In the genomic region with DNA sequence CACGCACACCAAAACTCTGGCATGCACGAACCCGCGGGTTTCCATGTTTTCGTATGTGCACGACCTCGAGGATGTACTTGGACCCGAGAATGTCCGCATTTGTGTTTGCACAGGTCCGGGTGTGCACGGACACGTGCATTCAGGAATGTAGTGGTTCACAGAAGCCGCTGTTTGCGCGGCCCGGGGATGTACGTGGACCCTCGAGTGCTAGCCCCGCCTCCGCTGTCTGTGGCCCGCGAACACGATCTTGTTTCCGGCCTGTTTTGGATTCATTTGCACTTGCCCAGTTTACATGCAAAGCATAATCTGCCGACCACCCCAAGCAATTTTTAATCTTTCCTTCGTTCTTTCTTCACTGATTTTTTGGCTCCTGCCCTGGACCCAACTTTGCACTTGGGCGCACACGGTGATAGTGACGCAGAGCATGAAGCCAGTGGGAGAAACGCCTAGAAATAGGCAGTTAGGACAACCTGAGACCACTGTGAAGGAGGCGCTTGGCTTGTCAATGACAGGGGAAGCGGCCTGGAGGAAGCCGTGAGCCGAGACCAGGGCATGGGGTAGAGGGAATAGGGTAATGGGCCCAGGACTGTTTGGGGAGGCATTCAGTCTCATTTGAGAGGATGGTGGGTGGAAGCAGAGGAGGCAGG, we compare ENCODE assay signal across 8 cellular contexts. TPM values are rescaled to one million over a fixed set of nuclear protein-coding genes. Genes with fewer than 3 reads are reported as not detected.
DNase-seq lines count a peak whose midpoint lies in the region; ATAC-seq and TF ChIP-seq lines count a peak whose summit lies in the region.

No MANE protein-coding gene starts in this region.

- H3K79me2 ChIP-seq in H9 (ENCODE audit: insufficient read depth, low read length) = no peaks in the 10 kb centered on the region

- peak overlapping the region; percentile 1 for H3K4me2 ChIP-seq in H9 (ENCODE audit: insufficient read depth, insufficient read length, low read length)

- peak overlapping the region in 2 of 3 experiments; percentile 8 to 92; a peak in 5 of 7 replicates for H3K27ac Mint-ChIP-seq in H9
- peak overlapping the region; percentile 95 for H3K27ac Mint-ChIP-seq in activated CD8-positive, alpha-beta T cell treated with anti-CD3 and anti-CD28 coated beads for 36 hours
- peak overlapping the region; percentile 93 for H3K27ac Mint-ChIP-seq in stimulated activated effector memory CD8-positive, alpha-beta T cell treated with anti-CD3 and anti-CD28 coated beads, Interleukin-12 subunit alpha, Interleukin-12 subunit beta, amount 100 ng/mL, for 72 hours

- no peak overlapping the region for H2BK120ac ChIP-seq in H9 (ENCODE audit: low read depth, low read length, poor library complexity, severe bottlenecking)

- POLR2A ChIA-PET in activated CD8-positive, alpha-beta T cell treated with anti-CD3 and anti-CD28 coated beads for 36 hours (lab: Charles Lee) = interaction anchor here (1.1 to 6.6 kb wide), 6 partner anchors 12 to 199 kb away, joined by 3 to 46 read pairs (median 6); partner anchors contain the start of gene NCL

- peaks cover 0 to 7% (median 0%) of the 10 kb centered on the region in 3 experiments; a peak in 3 of 7 replicates for H3K36me3 Mint-ChIP-seq in H9 (ENCODE audit: insufficient read depth in 1 of 3, low read depth in 3 of 3)
- H3K36me3 Mint-ChIP-seq in activated CD8-positive, alpha-beta T cell treated with anti-CD3 and anti-CD28 coated beads for 36 hours (ENCODE audit: low read depth) = peaks cover 5% of the 10 kb centered on the region
- peaks cover 5% of the 10 kb centered on the region for H3K36me3 Mint-ChIP-seq in stimulated activated effector memory CD8-positive, alpha-beta T cell treated with anti-CD3 and anti-CD28 coated beads, Interleukin-12 subunit alpha, Interleukin-12 subunit beta, amount 100 ng/mL, for 72 hours

- H3K9me3 ChIP-seq in H9 (ENCODE audit: control insufficient read depth, low read depth, low read length) = no peaks in the 10 kb centered on the region
- no peaks in the 10 kb centered on the region for H3K9me3 ChIP-seq in iPS-15b (ENCODE audit: control insufficient read depth, insufficient read depth, low read length)

- H3T11ph ChIP-seq in H9 (ENCODE audit: low read length) = no peak overlapping the region

- H3K23ac ChIP-seq in H9 (ENCODE audit: insufficient read length, low read depth, low read length) = no peak overlapping the region

- H3K4ac ChIP-seq in H9 (ENCODE audit: low read depth, low read length) = no peak overlapping the region; the same call in 1 of the 2 replicates

- H4K20me1 ChIP-seq in H9 (ENCODE audit: control insufficient read depth, insufficient read depth, insufficient read length) = no peaks in the 10 kb centered on the region

- H3K4me1 Mint-ChIP-seq in H9 = peaks cover 25 to 46% of the 10 kb centered on the region in 2 experiments
- H3K4me1 Mint-ChIP-seq in activated CD8-positive, alpha-beta T cell treated with anti-CD3 and anti-CD28 coated beads for 36 hours (ENCODE audit: low read depth) = peaks cover 27% of the 10 kb centered on the region
- no peaks in the 10 kb centered on the region for H3K4me1 Mint-ChIP-seq in stimulated activated effector memory CD8-positive, alpha-beta T cell treated with anti-CD3 and anti-CD28 coated beads, Interleukin-12 subunit alpha, Interleukin-12 subunit beta, amount 100 ng/mL, for 72 hours

- peaks cover 3% of the 10 kb centered on the region for H3K23me2 ChIP-seq in H9 (ENCODE audit: insufficient read length, low read depth, low read length, poor library complexity, severe bottlenecking)

- H3K14ac ChIP-seq in H9 (ENCODE audit: insufficient read depth, low read length) = peak overlapping the region; percentile 72; the same call in 1 of the 2 replicates

- peaks cover 0 to 3% of the 10 kb centered on the region in 2 experiments; a peak in 2 of 5 replicates for H3K9me3 Mint-ChIP-seq in H9
- H3K9me3 Mint-ChIP-seq in activated CD8-positive, alpha-beta T cell treated with anti-CD3 and anti-CD28 coated beads for 36 hours = peaks cover 4% of the 10 kb centered on the region
- no peaks in the 10 kb centered on the region for H3K9me3 Mint-ChIP-seq in stimulated activated effector memory CD8-positive, alpha-beta T cell treated with anti-CD3 and anti-CD28 coated beads, Interleukin-12 subunit alpha, Interleukin-12 subunit beta, amount 100 ng/mL, for 72 hours

- no peaks in the 10 kb centered on the region for H3K79me1 ChIP-seq in H9 (ENCODE audit: insufficient read depth, low read depth, low read length, poor library complexity, severe bottlenecking)

- peak overlapping the region; percentile 14 for H2AK5ac ChIP-seq in H9 (ENCODE audit: insufficient read length, low read length)

- H3K27ac ChIP-seq in H9 (ENCODE audit: insufficient read length, low read depth, low read length) = peak overlapping the region; percentile 1

- peak overlapping the region; percentile 76 for H2BK12ac ChIP-seq in H9 (ENCODE audit: insufficient read length, low read depth, low read length)

- H2AFZ ChIP-seq in H9 (ENCODE audit: low read length) = no peak overlapping the region

- CTCF ChIA-PET in activated CD8-positive, alpha-beta T cell treated with anti-CD3 and anti-CD28 coated beads for 36 hours (lab: Charles Lee) = interaction anchor here (1.5 to 9.6 kb wide), 4 partner anchors 9 to 51 kb away, joined by 3 to 83 read pairs (median 8); partner anchors contain the start of gene PTMA

- H3K4me1 ChIP-seq in H9 (ENCODE audit: insufficient read depth, low read length) (peaks cover 4% of the 10 kb centered on the region; the same call in 1 of the 2 replicates), iPS-15b (ENCODE audit: control insufficient read depth, insufficient read depth, low read length) (peaks cover 4% of the 10 kb centered on the region)

- peak overlapping the region; percentile 60 for H4K5ac ChIP-seq in H9 (ENCODE audit: insufficient read length, low read depth, low read length)

- peaks cover 9% of the 10 kb centered on the region for H3K27me3 Mint-ChIP-seq in H9 (ENCODE audit: low read depth)
- H3K27me3 Mint-ChIP-seq in activated CD8-positive, alpha-beta T cell treated with anti-CD3 and anti-CD28 coated beads for 36 hours = no peaks in the 10 kb centered on the region

- peak overlapping the region; percentile 74 for H3K18ac ChIP-seq in H9 (ENCODE audit: insufficient read length, low read depth, low read length)

- no peak for ATAC-seq in activated CD8-positive, alpha-beta T cell treated with anti-CD3 and anti-CD28 coated beads for 36 hours
- no peak for ATAC-seq in stimulated activated effector memory CD8-positive, alpha-beta T cell treated with anti-CD3 and anti-CD28 coated beads, Interleukin-12 subunit alpha, Interleukin-12 subunit beta, amount 100 ng/mL, for 72 hours
- ATAC-seq in HG03571 (IDR thresholded peaks at IDR 0.05; ENCODE audit: unreplicated experiment) = no peak
- no peak for ATAC-seq in HG03439 (IDR thresholded peaks at IDR 0.05; ENCODE audit: unreplicated experiment)

- DNase-seq in H9 = no peak
- DNase-seq in activated CD8-positive, alpha-beta T cell treated with anti-CD3 and anti-CD28 coated beads for 36 hours = no peak
- no peak for DNase-seq in stimulated activated effector memory CD8-positive, alpha-beta T cell treated with anti-CD3 and anti-CD28 coated beads, Interleukin-12 subunit alpha, Interleukin-12 subunit beta, amount 100 ng/mL, for 72 hours (ENCODE audit: low spot score in 2 of 2)
- no peak for DNase-seq in NCI-H128 (lab: John Stamatoyannopoulos, UW; ENCODE audit: unreplicated experiment)
- no peak for DNase-seq in Ammon's horn (ENCODE audit: low spot score)

- no peak overlapping the region for H2BK20ac ChIP-seq in H9 (ENCODE audit: low read depth, low read length, poor library complexity, severe bottlenecking)

- H3K27me3 ChIP-seq in H9 (ENCODE audit: insufficient read depth, low read length) (no peaks in the 10 kb centered on the region), iPS-15b (ENCODE audit: control insufficient read depth, insufficient read depth, low read length) (peaks cover 2% of the 10 kb centered on the region)

- H3K36me3 ChIP-seq in iPS-15b (ENCODE audit: control insufficient read depth, insufficient read depth, low read length) = no peaks in the 10 kb centered on the region

- no peak overlapping the region for H4K8ac ChIP-seq in H9 (replicated peaks; ENCODE audit: insufficient read length, low read depth, low read length)

- TF ChIP-seq CTCF in H9 (conservative IDR thresholded peaks at IDR 0.05) = no peak
- TF ChIP-seq CTCF in activated CD8-positive, alpha-beta T cell treated with anti-CD3 and anti-CD28 coated beads for 36 hours (IDR thresholded peaks at IDR 0.05) = no peak

- H4K91ac ChIP-seq in H9 (ENCODE audit: insufficient read length, low read depth, low read length) = peak overlapping the region; percentile 39

- no peak overlapping the region for H3K9ac ChIP-seq in H9 (ENCODE audit: extremely low read depth, insufficient read length, low read length)
- H3K9ac ChIP-seq in iPS-15b (ENCODE audit: low read depth, low read length) = peak overlapping the region; percentile 66

- no peak overlapping the region for H3K56ac ChIP-seq in H9 (ENCODE audit: insufficient read length, low read depth, low read length)

- no CpG with 5 or more reads among the region's 34 CpGs for WGBS in H9 (ENCODE audit: extremely low coverage, insufficient read length, low lambda C conversion rate)

- no peak overlapping the region for H2BK5ac ChIP-seq in H9 (ENCODE audit: insufficient read length, low read length)

- H3K4me3 Mint-ChIP-seq in H9 = peak overlapping the region; percentile 27 to 36; a peak in 4 of 5 replicates
- peak overlapping the region; percentile 70 for H3K4me3 Mint-ChIP-seq in activated CD8-positive, alpha-beta T cell treated with anti-CD3 and anti-CD28 coated beads for 36 hours
- peak overlapping the region; percentile 69 for H3K4me3 Mint-ChIP-seq in stimulated activated effector memory CD8-positive, alpha-beta T cell treated with anti-CD3 and anti-CD28 coated beads, Interleukin-12 subunit alpha, Interleukin-12 subunit beta, amount 100 ng/mL, for 72 hours

- no peak overlapping the region for H2BK15ac ChIP-seq in H9 (ENCODE audit: low read depth, low read length)

- intact Hi-C loops in activated CD8-positive, alpha-beta T cell treated with anti-CD3 and anti-CD28 coated beads for 36 hours (cut with micrococcal nuclease) = no loop called here

- peak overlapping the region; percentile 65 for H3K4me3 ChIP-seq in iPS-15b (ENCODE audit: low read depth, low read length)

RNA-seq across cellular contexts. Expression of gene PTMA, which starts 45.4 kb away (rescaled TPM):
- total RNA-seq in H9 (2021) = 1,963 and 2,010 TPM in 2 replicates
- 1,000 to 10,000 TPM; 2,463 to 2,468 TPM for total RNA-seq in activated CD8-positive, alpha-beta T cell treated with anti-CD3 and anti-CD28 coated beads for 36 hours
